Comparison of ENCODE assay signal across 1 cellular context in genomic region chr6:30790734-30791383, GRCh38.
TF ChIP-seq lines count a peak whose summit lies in the region.

No MANE protein-coding gene starts in this region.

TF ChIP-seq in A549, 52 proteins besides CTCF, POLR2A, EP300 and RAD21 (continued from another document):
- no peak for TF ChIP-seq PBX3 (IDR thresholded peaks at IDR 0.05)
- TF ChIP-seq BCL3 (IDR thresholded peaks at IDR 0.05), result no peak
- no peak for TF ChIP-seq SMC3 (IDR thresholded peaks at IDR 0.05)
- TF ChIP-seq FOXS1 (CRISPR knock-in tag; IDR thresholded peaks at IDR 0.05), result no peak
- no peak for TF ChIP-seq NPAS2 (CRISPR knock-in tag; IDR thresholded peaks at IDR 0.05; ENCODE audit: borderline replicate concordance)
- TF ChIP-seq GATA3 (IDR thresholded peaks at IDR 0.05; ENCODE audit: borderline replicate concordance), result no peak
- no peak for TF ChIP-seq TP53 (CRISPR knock-in tag; IDR thresholded peaks at IDR 0.05)
- no peak for TF ChIP-seq RNF2 (IDR thresholded peaks at IDR 0.05; ENCODE audit: borderline replicate concordance, low read depth)
